1 cellular context compared by ENCODE assay signal in the genomic region with DNA sequence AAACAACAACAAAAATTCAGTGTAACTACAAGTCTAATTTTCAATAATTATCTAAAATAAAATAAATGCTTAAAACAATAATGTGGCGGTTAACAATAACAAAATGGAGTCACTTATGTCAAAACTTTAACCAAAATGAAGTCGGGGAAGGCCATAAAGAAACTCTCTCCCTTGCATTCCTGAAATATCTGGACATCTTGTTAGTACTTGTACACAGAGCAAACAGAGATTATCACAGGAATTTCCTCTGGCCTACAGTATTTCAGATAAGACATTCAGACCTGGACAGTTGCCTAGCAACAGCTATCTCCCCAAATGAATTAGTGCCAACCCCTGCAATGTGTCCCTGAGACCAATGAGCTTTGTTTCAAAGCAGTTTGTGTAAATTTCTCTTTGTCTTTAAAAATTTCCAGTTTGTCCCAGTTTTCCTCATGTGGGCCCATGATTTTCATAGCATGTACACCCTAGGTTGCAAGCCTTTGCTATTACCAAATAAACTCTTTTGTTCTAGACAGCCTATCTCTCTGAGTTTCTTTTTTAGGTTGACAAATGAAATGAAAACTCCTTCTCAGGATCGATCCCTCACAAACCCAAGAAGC.
A peak's percentile ranks its signal among the peaks of the same experiment; 100 is the strongest.
TF ChIP-seq lines count a peak whose summit lies in the region.

No MANE protein-coding gene starts in this region.

TF ChIP-seq in HepG2, 621 proteins besides CTCF, POLR2A, EP300 and RAD21 (continued from another document and continues in another):
- TF ChIP-seq, protein P1, sequence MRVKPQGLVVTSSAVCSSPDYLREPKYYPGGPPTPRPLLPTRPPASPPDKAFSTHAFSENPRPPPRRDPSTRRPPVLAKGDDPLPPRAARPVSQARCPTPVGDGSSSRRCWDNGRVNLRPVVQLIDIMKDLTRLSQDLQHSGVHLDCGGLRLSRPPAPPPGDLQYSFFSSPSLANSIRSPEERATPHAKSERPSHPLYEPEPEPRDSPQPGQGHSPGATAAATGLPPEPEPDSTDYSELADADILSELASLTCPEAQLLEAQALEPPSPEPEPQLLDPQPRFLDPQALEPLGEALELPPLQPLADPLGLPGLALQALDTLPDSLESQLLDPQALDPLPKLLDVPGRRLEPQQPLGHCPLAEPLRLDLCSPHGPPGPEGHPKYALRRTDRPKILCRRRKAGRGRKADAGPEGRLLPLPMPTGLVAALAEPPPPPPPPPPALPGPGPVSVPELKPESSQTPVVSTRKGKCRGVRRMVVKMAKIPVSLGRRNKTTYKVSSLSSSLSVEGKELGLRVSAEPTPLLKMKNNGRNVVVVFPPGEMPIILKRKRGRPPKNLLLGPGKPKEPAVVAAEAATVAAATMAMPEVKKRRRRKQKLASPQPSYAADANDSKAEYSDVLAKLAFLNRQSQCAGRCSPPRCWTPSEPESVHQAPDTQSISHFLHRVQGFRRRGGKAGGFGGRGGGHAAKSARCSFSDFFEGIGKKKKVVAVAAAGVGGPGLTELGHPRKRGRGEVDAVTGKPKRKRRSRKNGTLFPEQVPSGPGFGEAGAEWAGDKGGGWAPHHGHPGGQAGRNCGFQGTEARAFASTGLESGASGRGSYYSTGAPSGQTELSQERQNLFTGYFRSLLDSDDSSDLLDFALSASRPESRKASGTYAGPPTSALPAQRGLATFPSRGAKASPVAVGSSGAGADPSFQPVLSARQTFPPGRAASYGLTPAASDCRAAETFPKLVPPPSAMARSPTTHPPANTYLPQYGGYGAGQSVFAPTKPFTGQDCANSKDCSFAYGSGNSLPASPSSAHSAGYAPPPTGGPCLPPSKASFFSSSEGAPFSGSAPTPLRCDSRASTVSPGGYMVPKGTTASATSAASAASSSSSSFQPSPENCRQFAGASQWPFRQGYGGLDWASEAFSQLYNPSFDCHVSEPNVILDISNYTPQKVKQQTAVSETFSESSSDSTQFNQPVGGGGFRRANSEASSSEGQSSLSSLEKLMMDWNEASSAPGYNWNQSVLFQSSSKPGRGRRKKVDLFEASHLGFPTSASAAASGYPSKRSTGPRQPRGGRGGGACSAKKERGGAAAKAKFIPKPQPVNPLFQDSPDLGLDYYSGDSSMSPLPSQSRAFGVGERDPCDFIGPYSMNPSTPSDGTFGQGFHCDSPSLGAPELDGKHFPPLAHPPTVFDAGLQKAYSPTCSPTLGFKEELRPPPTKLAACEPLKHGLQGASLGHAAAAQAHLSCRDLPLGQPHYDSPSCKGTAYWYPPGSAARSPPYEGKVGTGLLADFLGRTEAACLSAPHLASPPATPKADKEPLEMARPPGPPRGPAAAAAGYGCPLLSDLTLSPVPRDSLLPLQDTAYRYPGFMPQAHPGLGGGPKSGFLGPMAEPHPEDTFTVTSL (CRISPR knock-in tag; IDR thresholded peaks at IDR 0.05; ENCODE audit: borderline replicate concordance): peak; percentile 74; the same call in 1 of the 2 replicates
- TF ChIP-seq EED (CRISPR knock-in tag; IDR thresholded peaks at IDR 0.05) (no peak), SPEN (CRISPR knock-in tag; IDR thresholded peaks at IDR 0.05; ENCODE audit: low read depth) (no peak), REL (CRISPR knock-in tag; conservative IDR thresholded peaks at IDR 0.05) (no peak), HHEX (CRISPR knock-in tag; IDR thresholded peaks at IDR 0.05) (peak; percentile 41; the same call in 1 of the 2 replicates), ZNF773 (CRISPR knock-in tag; IDR thresholded peaks at IDR 0.05; ENCODE audit: borderline replicate concordance) (no peak), CHD4 (IDR thresholded peaks at IDR 0.05; ENCODE audit: borderline replicate concordance, low read length) (peak; percentile 57; the same call in 1 of the 2 replicates), ETV6 (CRISPR knock-in tag; conservative IDR thresholded peaks at IDR 0.05) (no peak), MYPOP (CRISPR knock-in tag; IDR thresholded peaks at IDR 0.05) (no peak), SRSF1 (optimal IDR thresholded peaks at IDR 0.05; ENCODE audit: low read depth, low read length) (no peak), MED13 (CRISPR knock-in tag; IDR thresholded peaks at IDR 0.05) (peak; percentile 79; the same call in 1 of the 2 replicates), ZNF142 (CRISPR knock-in tag; IDR thresholded peaks at IDR 0.05) (no peak), CREM (IDR thresholded peaks at IDR 0.05) (peak; percentile 72; the same call in 1 of the 2 replicates), CREM (CRISPR knock-in tag; IDR thresholded peaks at IDR 0.05) (no peak), RBFOX2 (IDR thresholded peaks at IDR 0.05; ENCODE audit: low read depth, low read length) (no peak), CBFB (CRISPR knock-in tag; IDR thresholded peaks at IDR 0.05) (no peak), ZFP36L1 (CRISPR knock-in tag; IDR thresholded peaks at IDR 0.05) (no peak), TRIM24 (CRISPR knock-in tag; IDR thresholded peaks at IDR 0.05) (no peak), ZNF12 (CRISPR knock-in tag; IDR thresholded peaks at IDR 0.05) (peak; percentile 65; the same call in 1 of the 2 replicates), BRCA1 (CRISPR knock-in tag; IDR thresholded peaks at IDR 0.05) (no peak), TCF12 (IDR thresholded peaks at IDR 0.05) (no peak), TCF12 (CRISPR knock-in tag; IDR thresholded peaks at IDR 0.05) (no peak; the same call in 1 of the 2 replicates), SIN3B (IDR thresholded peaks at IDR 0.05; ENCODE audit: low read length) (no peak), YY1 (IDR thresholded peaks at IDR 0.05; ENCODE audit: insufficient read depth, insufficient replicate concordance, low read depth, low read length) (peak; percentile 90), PCBP1 (IDR thresholded peaks at IDR 0.05; ENCODE audit: borderline replicate concordance, low read depth, low read length) (no peak), NCOA5 (CRISPR knock-in tag; IDR thresholded peaks at IDR 0.05) (no peak), KLF6 (CRISPR knock-in tag; IDR thresholded peaks at IDR 0.05) (no peak), ZBTB8A (CRISPR knock-in tag; IDR thresholded peaks at IDR 0.05; ENCODE audit: borderline replicate concordance, low read depth) (no peak), ZNF367 (CRISPR knock-in tag; IDR thresholded peaks at IDR 0.05; ENCODE audit: borderline replicate concordance) (no peak), EHMT2 (IDR thresholded peaks at IDR 0.05; ENCODE audit: borderline replicate concordance, low read depth, low read length) (no peak), ZNF558 (CRISPR knock-in tag; IDR thresholded peaks at IDR 0.05; ENCODE audit: borderline replicate concordance) (no peak), ARNTL (CRISPR knock-in tag; IDR thresholded peaks at IDR 0.05) (no peak), ZNF644 (CRISPR knock-in tag; IDR thresholded peaks at IDR 0.05; ENCODE audit: low read depth) (peak; percentile 43; the same call in 1 of the 2 replicates), MTERF4 (CRISPR knock-in tag; IDR thresholded peaks at IDR 0.05) (no peak), RBAK (CRISPR knock-in tag; IDR thresholded peaks at IDR 0.05) (no peak), ZNF639 (CRISPR knock-in tag; conservative IDR thresholded peaks at IDR 0.05) (no peak), ZBTB49 (CRISPR knock-in tag; IDR thresholded peaks at IDR 0.05; ENCODE audit: borderline replicate concordance) (no peak), ZNF569 (CRISPR knock-in tag; IDR thresholded peaks at IDR 0.05; ENCODE audit: borderline replicate concordance) (no peak), HNRNPLL (IDR thresholded peaks at IDR 0.05; ENCODE audit: low read depth, low read length, poor library complexity, severe bottlenecking) (no peak), ZNF446 (CRISPR knock-in tag; IDR thresholded peaks at IDR 0.05) (no peak), ZNF430 (CRISPR knock-in tag; IDR thresholded peaks at IDR 0.05) (no peak), YEATS4 (CRISPR knock-in tag; IDR thresholded peaks at IDR 0.05; ENCODE audit: borderline replicate concordance) (no peak; the same call in 1 of the 2 replicates), SMC3 (IDR thresholded peaks at IDR 0.05; ENCODE audit: low read length) (no peak), CCDC6 (CRISPR knock-in tag; IDR thresholded peaks at IDR 0.05) (no peak), ZKSCAN8 (CRISPR knock-in tag; IDR thresholded peaks at IDR 0.05; ENCODE audit: borderline replicate concordance) (no peak; the same call in 1 of the 2 replicates)
- TF ChIP-seq, protein P2, sequence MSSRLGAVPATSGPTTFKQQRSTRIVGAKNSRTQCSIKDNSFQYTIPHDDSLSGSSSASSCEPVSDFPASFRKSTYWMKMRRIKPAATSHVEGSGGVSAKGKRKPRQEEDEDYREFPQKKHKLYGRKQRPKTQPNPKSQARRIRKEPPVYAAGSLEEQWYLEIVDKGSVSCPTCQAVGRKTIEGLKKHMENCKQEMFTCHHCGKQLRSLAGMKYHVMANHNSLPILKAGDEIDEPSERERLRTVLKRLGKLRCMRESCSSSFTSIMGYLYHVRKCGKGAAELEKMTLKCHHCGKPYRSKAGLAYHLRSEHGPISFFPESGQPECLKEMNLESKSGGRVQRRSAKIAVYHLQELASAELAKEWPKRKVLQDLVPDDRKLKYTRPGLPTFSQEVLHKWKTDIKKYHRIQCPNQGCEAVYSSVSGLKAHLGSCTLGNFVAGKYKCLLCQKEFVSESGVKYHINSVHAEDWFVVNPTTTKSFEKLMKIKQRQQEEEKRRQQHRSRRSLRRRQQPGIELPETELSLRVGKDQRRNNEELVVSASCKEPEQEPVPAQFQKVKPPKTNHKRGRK (CRISPR knock-in tag; IDR thresholded peaks at IDR 0.05): no peak
